In genomic region chr20:53994088-53994487, GRCh38 we compare ENCODE assay signal across 23 cellular contexts.
"Had no signal": no experiment of that assay in that cellular context is flagged by ENCODE, and none has a peak within 500 bp of the region (broad histone marks: within the 10 kb centered on the region; RNA-seq: fewer than 3 reads in every experiment).

No MANE protein-coding gene starts in this region.

- DNase-seq: activated B cell treated with CpG ODN at 0.5 μM for 24 hours; activated CD4-positive, alpha-beta T cell treated with anti-CD3 and anti-CD28 coated beads for 48 hours; activated CD4-positive, alpha-beta T cell treated with anti-CD3 and anti-CD28 coated beads, Interleukin-2, amount 50 U/mL, for 1 hour; activated CD4-positive, alpha-beta T cell treated with anti-CD3 and anti-CD28 coated beads, Interleukin-2, amount 50 U/mL, for 48 hours; activated CD8-positive, alpha-beta memory T cell treated with anti-CD3 and anti-CD28 coated beads for 24 hours; activated CD8-positive, alpha-beta T cell treated with anti-CD3 and anti-CD28 coated beads for 36 hours; activated effector memory CD4-positive, alpha-beta T cell treated with Interleukin-2 at 50 U/mL for 16 hours; activated gamma-delta T cell treated with Interleukin-2 at 50 U/mL for 16 hours; activated naive CD4-positive, alpha-beta T cell treated with anti-CD3 and anti-CD28 coated beads, Interleukin-2, amount 50 U/mL, for 16 hours; activated naive CD4-positive, alpha-beta T cell treated with Interleukin-2 at 50 U/mL for 16 hours; activated T-cell treated with anti-CD3 and anti-CD28 coated beads, Interleukin-2, amount 50 U/mL, for 4 hours; amniotic stem cell; anterior cingulate cortex; brain microvascular endothelial cell; dorsolateral prefrontal cortex; effector memory CD4-positive, alpha-beta T cell; endodermal cell; foreskin fibroblast; head of caudate nucleus; T-helper 1 cell; T-helper 17 cell; WERI-Rb-1 had no signal

- H3K36me3 ChIP-seq: brain microvascular endothelial cell, WERI-Rb-1 had no signal

- H3K27ac ChIP-seq: brain microvascular endothelial cell, coronary artery, WERI-Rb-1 had no signal

- H3K27me3 ChIP-seq: brain microvascular endothelial cell had no signal

- H3K4me3 ChIP-seq: coronary artery, dorsolateral prefrontal cortex had no signal
